Comparison of ENCODE assay signal across 11 cellular contexts in genomic region chr2:237449193-237449797, GRCh38. TPM values are rescaled to one million over a fixed set of nuclear protein-coding genes. Genes with fewer than 3 reads are reported as not detected.
DNase-seq lines count a peak whose midpoint lies in the region; TF ChIP-seq lines count a peak whose summit lies in the region.
"Had no signal": no experiment of that assay in that cellular context is flagged by ENCODE, and none has a peak within 500 bp of the region (broad histone marks: within the 10 kb centered on the region; RNA-seq: fewer than 3 reads in every experiment).

No MANE protein-coding gene starts in this region.

- H3K4me3 ChIP-seq in thyroid gland (replicated peaks in 1 of 3) (no peak overlapping the region), colonic mucosa (no peak overlapping the region)

- H3K9ac ChIP-seq in colonic mucosa (ENCODE audit: low read depth in 2 of 2, low read length in 2 of 2) = no peak overlapping the region

- DNase-seq in NCI-H146 (lab: John Stamatoyannopoulos, UW) (peak; percentile 40), NCI-H146 treated with DMSO at 0.1 percent for 48 hours (lab: John Stamatoyannopoulos, UW; ENCODE audit: unreplicated experiment) (no peak), dermis blood vessel endothelial cell (peak; percentile 74), lung microvascular endothelial cell (ENCODE audit: low read depth in 2 of 2) (peak; percentile 82), thyroid gland (no peak), colonic mucosa (no peak), NAMALWA (ENCODE audit: low spot score) (no peak), D341Med (ENCODE audit: low spot score) (no peak)
- DNase-seq: activated T-cell treated with anti-CD3 and anti-CD28 coated beads, Interleukin-2, amount 50 U/mL, for 1 hour; NCI-H774; T-helper 17 cell had no signal

- WGBS in thyroid gland, 2 donors = 52 to 58% methylated on average over 11 of the region's 11 CpGs

- no peaks in the 10 kb centered on the region for H3K36me3 ChIP-seq in thyroid gland
- H3K36me3 ChIP-seq in colonic mucosa = no peaks in the 10 kb centered on the region

- TF ChIP-seq POLR2A in thyroid gland (IDR thresholded peaks at IDR 0.05) = no peak

- H3K27ac ChIP-seq in thyroid gland = peak overlapping the region in 2 of 3 donors; percentile 30 to 50
- no peak overlapping the region for H3K27ac ChIP-seq in colonic mucosa

- intact Hi-C loops in thyroid gland (cut with DNase I) = no loop called here
- intact Hi-C loops in colonic mucosa (cut with DNase I) = no loop called here

- H3K9me3 ChIP-seq in thyroid gland = no peaks in the 10 kb centered on the region
- no peaks in the 10 kb centered on the region for H3K9me3 ChIP-seq in colonic mucosa

- H3K4me1 ChIP-seq in thyroid gland (peaks cover 3 to 10% of the 10 kb centered on the region in 2 donors), colonic mucosa (no peaks in the 10 kb centered on the region)

- TF ChIP-seq CTCF in thyroid gland (IDR thresholded peaks at IDR 0.05) (no peak), colonic mucosa (IDR thresholded peaks at IDR 0.05) (no peak)

- no peaks in the 10 kb centered on the region for H3K27me3 ChIP-seq in thyroid gland
- no peaks in the 10 kb centered on the region for H3K27me3 ChIP-seq in colonic mucosa

RNA-seq across cellular contexts. Expression of gene COL6A3, which starts 35.3 kb away (rescaled TPM):
- total RNA-seq in dermis blood vessel endothelial cell = 6.3 and 14.6 TPM in 2 replicates
- total RNA-seq in lung microvascular endothelial cell = 1.8 and 3.3 TPM in 2 replicates
- 100 to 1,000 TPM in 3 of 4 donors, 10 to 100 TPM in 1; 82.6 to 168 (median 146) TPM for total RNA-seq in thyroid gland
- total RNA-seq in colonic mucosa = 10 to 100 TPM; 28.4 to 80.9 TPM

RNA-seq across cellular contexts. Expression of gene MLPH, which starts 37.8 kb away (rescaled TPM):
- 0.28 and 1.0 TPM in 2 replicates for total RNA-seq in dermis blood vessel endothelial cell
- total RNA-seq in lung microvascular endothelial cell = 0.20 and 0.22 TPM in 2 replicates
- 100 to 1,000 TPM in 1 of 4 donors, 10 to 100 TPM in 3; 41.3 to 107 (median 58.6) TPM for total RNA-seq in thyroid gland
- total RNA-seq in colonic mucosa = 100 to 1,000 TPM in 1 of 2 donors, 10 to 100 TPM in 1; 87.9 to 111 TPM
- total RNA-seq: T-helper 17 cell had no signal

Comparison
In these comparisons a context has a peak if more than half of its experiments do, and no peak if none do; other contexts are left out.
1. DNase-seq: peak in NCI-H146 (single experiment), dermis blood vessel endothelial cell (single experiment) and lung microvascular endothelial cell (2 of 2); none in NCI-H146 treated with DMSO at 0.1 percent for 48 hours (single experiment), thyroid gland (0 of 2), colonic mucosa (single experiment), NAMALWA (single experiment) and D341Med (single experiment).
2. RNA of gene MLPH, which starts 37.8 kb away (total RNA-seq): 87.9 to 111 TPM in colonic mucosa and 41.3 to 107 TPM in thyroid gland; 0.28 to 1.0 TPM in dermis blood vessel endothelial cell and 0.20 to 0.22 TPM in lung microvascular endothelial cell; every median in the first group is over 10 times any median in the second.